ENCODE assay signal across 24 cellular contexts in genomic region chr2:96243843-96244242, GRCh38.
"Had no signal": no experiment of that assay in that cellular context is flagged by ENCODE, and none has a peak within 500 bp of the region (broad histone marks: within the 10 kb centered on the region; RNA-seq: fewer than 3 reads in every experiment).

No MANE protein-coding gene starts in this region.

- H3K9me3 Mint-ChIP-seq: naive thymus-derived CD8-positive, alpha-beta T cell; neural crest cell had no signal

- H3K9me3 ChIP-seq: heart left ventricle, mucosa of descending colon, pancreas, prostate gland, right lobe of liver, testis, tibial nerve, upper lobe of right lung, vagina had no signal

- ATAC-seq: esophagus mucosa; heart left ventricle; left lobe of liver; mucosa of descending colon; naive thymus-derived CD8-positive, alpha-beta T cell; pancreas; right lobe of liver; stimulated activated naive B cell treated with anti-CD40 and anti-IgM and Interleukin-4, amounts not matched to agents 10 μg/mL and 1 μg/mL and 100 μg/mL, for 72 hours; stimulated activated naive CD8-positive, alpha-beta T cell treated with anti-CD3 and anti-CD28 coated beads, Interleukin-15, amount 100 ng/mL, for 72 hours; upper lobe of right lung had no signal

- H3K27me3 Mint-ChIP-seq: naive thymus-derived CD8-positive, alpha-beta T cell; stimulated activated naive B cell treated with anti-CD40 and anti-IgM and Interleukin-4, amounts not matched to agents 10 μg/mL and 1 μg/mL and 100 μg/mL, for 72 hours; stimulated activated naive CD8-positive, alpha-beta T cell treated with anti-CD3 and anti-CD28 coated beads, Interleukin-15, amount 100 ng/mL, for 72 hours had no signal

- H3K4me3 Mint-ChIP-seq: neural crest cell; stimulated activated naive B cell treated with anti-CD40 and anti-IgM and Interleukin-4, amounts not matched to agents 10 μg/mL and 1 μg/mL and 100 μg/mL, for 72 hours; stimulated activated naive CD8-positive, alpha-beta T cell treated with anti-CD3 and anti-CD28 coated beads, Interleukin-15, amount 100 ng/mL, for 72 hours had no signal

- DNase-seq: cortex of kidney; effector memory CD4-positive, alpha-beta T cell; heart left ventricle; hippocampal formation; kidney glomerular epithelial cell; mammary epithelial cell; mucosa of descending colon; naive thymus-derived CD8-positive, alpha-beta T cell; nucleus accumbens; pancreas; retina; right lobe of liver; stimulated activated CD4-positive, alpha-beta T cell treated with anti-CD3 and anti-CD28 coated beads, Interleukin-4, amount 100 ng/mL, for 1 hour; stimulated activated CD8-positive, alpha-beta memory T cell treated with anti-CD3 and anti-CD28 coated beads, Interleukin-4, amount 100 ng/mL, for 48 hours; stimulated activated naive B cell treated with anti-CD40 and anti-IgM and Interleukin-4, amounts not matched to agents 10 μg/mL and 1 μg/mL and 100 μg/mL, for 72 hours; stimulated activated naive CD8-positive, alpha-beta T cell treated with anti-CD3 and anti-CD28 coated beads, Interleukin-15, amount 100 ng/mL, for 72 hours; testis; upper lobe of right lung had no signal
